In genomic region chr1:19336543-19336942, GRCh38 we compare ENCODE assay signal across 1 cellular context.
A peak's percentile ranks its signal among the peaks of the same experiment; 100 is the strongest.
TF ChIP-seq lines count a peak whose summit lies in the region.

No MANE protein-coding gene starts in this region.

TF ChIP-seq in HepG2, 621 proteins besides CTCF, POLR2A, EP300 and RAD21:
- TF ChIP-seq JARID2 (CRISPR knock-in tag; IDR thresholded peaks at IDR 0.05; ENCODE audit: insufficient replicate concordance) = no peak
- TF ChIP-seq ZSCAN25 (CRISPR knock-in tag; IDR thresholded peaks at IDR 0.05) = 0 out of 2 replicates have a peak, but pooled peaks have one; percentile 29
- TF ChIP-seq SMARCE1 (IDR thresholded peaks at IDR 0.05; ENCODE audit: borderline replicate concordance) = no peak
- TF ChIP-seq CERS6 (CRISPR knock-in tag; IDR thresholded peaks at IDR 0.05) = no peak
- no peak for TF ChIP-seq ZMAT3 (CRISPR knock-in tag; conservative IDR thresholded peaks at IDR 0.05)
- TF ChIP-seq ZNF431 (CRISPR knock-in tag; IDR thresholded peaks at IDR 0.05; ENCODE audit: borderline replicate concordance, low read depth) = no peak
- no peak for TF ChIP-seq IRX3 (CRISPR knock-in tag; IDR thresholded peaks at IDR 0.05; ENCODE audit: borderline replicate concordance, low read depth)
- 0 out of 2 replicates have a peak, but pooled peaks have one; percentile 16 for TF ChIP-seq ZNF580 (CRISPR knock-in tag; IDR thresholded peaks at IDR 0.05; ENCODE audit: borderline replicate concordance, low read depth)
- peak; percentile 23; the same call in 1 of the 2 replicates for TF ChIP-seq ZNF687 (CRISPR knock-in tag; IDR thresholded peaks at IDR 0.05)
- TF ChIP-seq SP140L (CRISPR knock-in tag; IDR thresholded peaks at IDR 0.05; ENCODE audit: borderline replicate concordance) = no peak
- no peak for TF ChIP-seq ZSCAN12 (CRISPR knock-in tag; IDR thresholded peaks at IDR 0.05)
- TF ChIP-seq SRSF1 (optimal IDR thresholded peaks at IDR 0.05; ENCODE audit: low read depth, low read length) = no peak
- TF ChIP-seq ZSCAN21 (CRISPR knock-in tag; IDR thresholded peaks at IDR 0.05; ENCODE audit: borderline replicate concordance) = no peak
- peak; percentile 80 for TF ChIP-seq RBM22 (optimal IDR thresholded peaks at IDR 0.05; ENCODE audit: low read length)
- no peak for TF ChIP-seq ZNF496 (CRISPR knock-in tag; IDR thresholded peaks at IDR 0.05; ENCODE audit: insufficient replicate concordance)
- TF ChIP-seq ZNF83 (CRISPR knock-in tag; IDR thresholded peaks at IDR 0.05; ENCODE audit: borderline replicate concordance) = no peak
